ENCODE assay signal across 1 cellular context in the genomic region with DNA sequence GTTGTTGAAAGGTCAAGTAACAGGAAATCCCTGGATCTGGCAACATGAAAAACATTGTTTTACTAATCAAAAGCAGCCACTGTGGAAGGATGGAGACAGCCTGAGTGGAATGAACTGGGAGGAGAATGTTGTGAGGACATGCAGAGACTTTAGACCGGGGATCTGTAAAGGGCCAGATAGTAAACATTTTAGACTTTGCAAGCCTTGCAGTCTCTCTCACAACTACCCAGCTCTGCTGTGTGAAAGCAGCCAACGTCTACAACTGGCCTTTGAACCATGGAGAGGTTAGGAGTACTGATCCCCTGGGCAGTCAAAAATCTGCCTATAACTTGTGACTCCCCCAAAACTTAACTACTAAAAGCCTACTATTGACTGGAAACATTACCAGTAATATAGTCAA.
TF ChIP-seq lines count a peak whose summit lies in the region.

No MANE protein-coding gene starts in this region.

TF ChIP-seq in HepG2, 621 proteins besides CTCF, POLR2A, EP300 and RAD21 (continued from another document):
- TF ChIP-seq, protein P1, sequence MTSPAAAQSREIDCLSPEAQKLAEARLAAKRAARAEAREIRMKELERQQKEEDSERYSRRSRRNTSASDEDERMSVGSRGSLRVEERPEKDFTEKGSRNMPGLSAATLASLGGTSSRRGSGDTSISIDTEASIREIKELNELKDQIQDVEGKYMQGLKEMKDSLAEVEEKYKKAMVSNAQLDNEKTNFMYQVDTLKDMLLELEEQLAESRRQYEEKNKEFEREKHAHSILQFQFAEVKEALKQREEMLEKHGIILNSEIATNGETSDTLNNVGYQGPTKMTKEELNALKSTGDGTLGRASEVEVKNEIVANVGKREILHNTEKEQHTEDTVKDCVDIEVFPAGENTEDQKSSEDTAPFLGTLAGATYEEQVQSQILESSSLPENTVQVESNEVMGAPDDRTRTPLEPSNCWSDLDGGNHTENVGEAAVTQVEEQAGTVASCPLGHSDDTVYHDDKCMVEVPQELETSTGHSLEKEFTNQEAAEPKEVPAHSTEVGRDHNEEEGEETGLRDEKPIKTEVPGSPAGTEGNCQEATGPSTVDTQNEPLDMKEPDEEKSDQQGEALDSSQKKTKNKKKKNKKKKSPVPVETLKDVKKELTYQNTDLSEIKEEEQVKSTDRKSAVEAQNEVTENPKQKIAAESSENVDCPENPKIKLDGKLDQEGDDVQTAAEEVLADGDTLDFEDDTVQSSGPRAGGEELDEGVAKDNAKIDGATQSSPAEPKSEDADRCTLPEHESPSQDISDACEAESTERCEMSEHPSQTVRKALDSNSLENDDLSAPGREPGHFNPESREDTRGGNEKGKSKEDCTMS (CRISPR knock-in tag; conservative IDR thresholded peaks at IDR 0.05), result no peak
- TF ChIP-seq ZNF317 (CRISPR knock-in tag; IDR thresholded peaks at IDR 0.05), result no peak
- TF ChIP-seq ZNF121 (CRISPR knock-in tag; IDR thresholded peaks at IDR 0.05), result no peak
TF ChIP-seq in HepG2: peak in this region for 3.
